ENCODE assay signal across 26 cellular contexts in genomic region chr10:289581-289980, GRCh38.
"Had no signal": no experiment of that assay in that cellular context is flagged by ENCODE, and none has a peak within 500 bp of the region (broad histone marks: within the 10 kb centered on the region; RNA-seq: fewer than 3 reads in every experiment).

No MANE protein-coding gene starts in this region.

- H3K9ac ChIP-seq: neural progenitor cell had no signal

- H3K36me3 ChIP-seq: neural progenitor cell, transverse colon, uterus had no signal

- ATAC-seq: activated CD8-positive, alpha-beta T cell treated with anti-CD3 and anti-CD28 coated beads for 36 hours; activated T-cell treated with anti-CD3 and anti-CD28 coated beads, Interleukin-2, amount 50 U/mL, for 4 hours; activated T-helper 17 cell treated with anti-CD3 and anti-CD28 coated beads, Interleukin-2, amount 50 U/mL, for 72 hours; left colon; natural killer cell; sciatic nerve; WTC11 had no signal

- H3K4me2 ChIP-seq: neural progenitor cell, smooth muscle cell had no signal

- H3K27me3 ChIP-seq: neural progenitor cell, testis, transverse colon, uterus had no signal

- H3K4me3 ChIP-seq: lower lobe of right lung, neural progenitor cell, smooth muscle cell, testis, transverse colon, uterus had no signal

- H3K27ac ChIP-seq: lower lobe of right lung, neural progenitor cell, testis, transverse colon had no signal

- H3K4me1 ChIP-seq: lower lobe of right lung, testis, transverse colon, uterus had no signal

- DNase-seq: activated CD4-positive, alpha-beta T cell treated with anti-CD3 and anti-CD28 coated beads for 1 hour; activated CD4-positive, alpha-beta T cell treated with anti-CD3 and anti-CD28 coated beads, Interleukin-2, amount 50 U/mL, for 1 hour; activated CD8-positive, alpha-beta T cell treated with anti-CD3 and anti-CD28 coated beads for 36 hours; activated gamma-delta T cell treated with Interleukin-2 at 50 U/mL for 16 hours; activated naive CD4-positive, alpha-beta T cell treated with anti-CD3 and anti-CD28 coated beads, Interleukin-2, amount 50 U/mL, for 16 hours; activated T-cell treated with anti-CD3 and anti-CD28 coated beads, Interleukin-2, amount 50 U/mL, for 4 hours; amygdala; central memory CD4-positive, alpha-beta T cell; foreskin fibroblast; head of caudate nucleus; hippocampal formation; left colon; lower lobe of right lung; mesendoderm; natural killer cell; stimulated activated CD4-positive, alpha-beta T cell treated with anti-CD3 and anti-CD28 coated beads, Interleukin-15, amount 100 ng/mL, for 24 hours; stimulated activated naive CD4-positive, alpha-beta T cell; T-helper 2 cell; testis; transverse colon had no signal

- H3K9me3 ChIP-seq: lower lobe of right lung, testis, transverse colon, uterus had no signal
